In genomic region chr12:112418596-112419268, GRCh38 we compare ENCODE assay signal across 8 cellular contexts. TPM values are rescaled to one million over a fixed set of nuclear protein-coding genes. Genes with fewer than 3 reads are reported as not detected.
A peak's percentile ranks its signal among the peaks of the same experiment; 100 is the strongest.
DNase-seq lines count a peak whose midpoint lies in the region; ATAC-seq, FAIRE-seq and TF ChIP-seq lines count a peak whose summit lies in the region.

Gene PTPN11 (plus strand): TSS chr12:112418947. CDS start chr12:112419112, 165 bp downstream.

- peak; percentile 67 for DNase-seq in NCI-H1092 (lab: John Stamatoyannopoulos, UW)
- DNase-seq in T-helper 17 cell, result peak; percentile 84 to 87 (median 86)
- DNase-seq in amniotic stem cell (lab: John Stamatoyannopoulos, UW), result peak; percentile 67
- peak; percentile 93 for DNase-seq in left ventricle myocardium superior
- peak; percentile 41 for DNase-seq in pulmonary artery endothelial cell (ENCODE audit: low read depth, low spot score)
- peak; percentile 90 for DNase-seq in urothelium cell line (ENCODE audit: low spot score)

- no peaks in the 10 kb centered on the region for H3K9me3 ChIP-seq in T-helper 17 cell (ENCODE audit: control insufficient read depth, low read length, poor library complexity, severe bottlenecking)

- H3K36me3 Mint-ChIP-seq in T-helper 17 cell (ENCODE audit: low read depth), result peaks cover 5% of the 10 kb centered on the region

- ATAC-seq in HG02610 (IDR thresholded peaks at IDR 0.05; ENCODE audit: unreplicated experiment) (peak; percentile 75), T-helper 17 cell (peak; percentile 88), left ventricle myocardium superior (peak; percentile 90)

- peaks cover 25% of the 10 kb centered on the region for H3K4me1 Mint-ChIP-seq in T-helper 17 cell

- FAIRE-seq in urothelium cell line (lab: Jason Lieb, UNC), result peak; percentile 70

- H3K4me3 ChIP-seq in GM12875 (ENCODE audit: low read depth, low read length), result peak within 1 kb of the TSS; percentile 97

- H3K27me3 Mint-ChIP-seq in T-helper 17 cell, result no peaks in the 10 kb centered on the region

- peak within 1 kb of the TSS; percentile 97 for H3K27ac Mint-ChIP-seq in T-helper 17 cell

- TF ChIP-seq CTCF in GM12875 (IDR thresholded peaks at IDR 0.05; ENCODE audit: borderline replicate concordance, insufficient read depth, low read depth, low read length), result peak; percentile 57; the same call in 1 of the 2 replicates

- H3K4me3 Mint-ChIP-seq in T-helper 17 cell, result peak within 1 kb of the TSS; percentile 99

- intact Hi-C loops in left ventricle myocardium superior (cut with micrococcal nuclease), result no loop called here

RNA-seq across cellular contexts. Expression of gene PTPN11, which starts in this region (rescaled TPM):
- total RNA-seq in T-helper 17 cell, result 10 to 100 TPM; 53.5 to 53.7 TPM
- total RNA-seq in left ventricle myocardium superior, result 112 TPM
- 84.0 and 112 TPM in 2 replicates for total RNA-seq in pulmonary artery endothelial cell

Comparison
In these comparisons a context has a peak if more than half of its experiments do, and no peak if none do; other contexts are left out.
1. Peak in every context shown above with its lines: DNase-seq, ATAC-seq and H3K4me3 ChIP-seq.
2. DNase-seq: peak in every context shown above with its lines; median percentile 93 in left ventricle myocardium superior; 90 in urothelium cell line; 86 in T-helper 17 cell; 67 in NCI-H1092; 67 in amniotic stem cell; 41 in pulmonary artery endothelial cell.